In the genomic region with DNA sequence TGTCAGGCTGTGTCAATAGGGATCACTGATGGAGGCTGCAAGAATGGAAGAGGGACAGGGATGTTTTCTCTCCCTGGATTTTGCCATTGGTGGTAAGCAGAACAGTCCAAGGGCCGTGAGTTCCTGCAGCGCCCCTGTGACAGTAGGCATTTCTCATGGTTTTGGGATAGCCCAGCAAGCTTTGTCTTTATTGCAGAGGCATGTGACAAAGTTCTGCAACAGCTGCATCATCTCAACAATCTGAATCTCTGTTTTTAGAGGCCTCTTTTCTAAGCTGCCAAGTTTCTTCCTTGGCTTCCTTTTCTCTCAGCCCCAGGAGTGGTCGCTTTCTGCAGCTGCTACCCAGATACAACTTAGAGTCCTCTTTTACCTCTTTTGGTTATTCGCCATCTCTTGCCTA, we compare ENCODE assay signal across 20 cellular contexts.
"Had no signal": no experiment of that assay in that cellular context is flagged by ENCODE, and none has a peak within 500 bp of the region (broad histone marks: within the 10 kb centered on the region; RNA-seq: fewer than 3 reads in every experiment).

No MANE protein-coding gene starts in this region.

- H3K36me3 Mint-ChIP-seq: stimulated activated naive B cell treated with anti-CD40 and anti-IgM and Interleukin-4, amounts not matched to agents 10 μg/mL and 1 μg/mL and 100 μg/mL, for 72 hours had no signal

- H3K4me3 ChIP-seq: heart left ventricle, left lung, prostate gland, right lobe of liver, skin epidermis, testis, tibial nerve, upper lobe of right lung, vagina had no signal

- H3K4me1 ChIP-seq: left lung, parathyroid adenoma, prostate gland, right lobe of liver, testis, upper lobe of right lung, vagina had no signal

- H3K27me3 Mint-ChIP-seq: dendritic cell treated with granulocyte-macrophage colony-stimulating factor and Interleukin-4, amounts not matched to agents 40 ng/mL and 50 ng/mL, for 4 days; stimulated activated naive B cell treated with anti-CD40 and anti-IgM and Interleukin-4, amounts not matched to agents 10 μg/mL and 1 μg/mL and 100 μg/mL, for 72 hours had no signal

- H3K9me3 Mint-ChIP-seq: stimulated activated naive CD8-positive, alpha-beta T cell treated with anti-CD3 and anti-CD28 coated beads, Interleukin-15, amount 100 ng/mL, for 72 hours had no signal

- H3K27ac Mint-ChIP-seq: dendritic cell treated with granulocyte-macrophage colony-stimulating factor and Interleukin-4, amounts not matched to agents 40 ng/mL and 50 ng/mL, for 4 days; natural killer cell treated with Interleukin-12 subunit alpha and Interleukin-12 subunit beta and Interleukin-15 and Interleukin-18, amount 100 ng/mL, for 72 hours; stimulated activated naive B cell treated with anti-CD40 and anti-IgM and Interleukin-4, amounts not matched to agents 10 μg/mL and 1 μg/mL and 100 μg/mL, for 72 hours; stimulated activated naive CD8-positive, alpha-beta T cell treated with anti-CD3 and anti-CD28 coated beads, Interleukin-15, amount 100 ng/mL, for 72 hours had no signal

- H3K4me3 Mint-ChIP-seq: dendritic cell treated with granulocyte-macrophage colony-stimulating factor and Interleukin-4, amounts not matched to agents 40 ng/mL and 50 ng/mL, for 4 days; natural killer cell treated with Interleukin-12 subunit alpha and Interleukin-12 subunit beta and Interleukin-15 and Interleukin-18, amount 100 ng/mL, for 72 hours; stimulated activated naive B cell treated with anti-CD40 and anti-IgM and Interleukin-4, amounts not matched to agents 10 μg/mL and 1 μg/mL and 100 μg/mL, for 72 hours; stimulated activated naive CD8-positive, alpha-beta T cell treated with anti-CD3 and anti-CD28 coated beads, Interleukin-15, amount 100 ng/mL, for 72 hours had no signal

- H3K27ac ChIP-seq: heart left ventricle, left lung, parathyroid adenoma, prostate gland, right lobe of liver, skin epidermis, testis, tibial nerve, upper lobe of right lung, vagina had no signal

- DNase-seq: cerebellar nuclear complex; heart left ventricle; hippocampal formation; kidney glomerular epithelial cell; left lung; occipital lobe; right lobe of liver; stimulated activated CD4-positive, alpha-beta T cell treated with anti-CD3 and anti-CD28 coated beads, Interleukin-2, amount 100 ng/mL, for 24 hours; stimulated activated CD4-positive, alpha-beta T cell treated with anti-CD3 and anti-CD28 coated beads, Interleukin-4, amount 100 ng/mL, for 4 hours; stimulated activated naive B cell treated with anti-CD40 and anti-IgM and Interleukin-4, amounts not matched to agents 10 μg/mL and 1 μg/mL and 100 μg/mL, for 72 hours; stimulated activated naive CD8-positive, alpha-beta T cell treated with anti-CD3 and anti-CD28 coated beads, Interleukin-15, amount 100 ng/mL, for 72 hours; testis; upper lobe of right lung had no signal

- H3K27me3 ChIP-seq: left lung, right lobe of liver, testis, tibial nerve, upper lobe of right lung, vagina had no signal

- H3K36me3 ChIP-seq: heart left ventricle, left lung, prostate gland, right lobe of liver, tibial nerve, upper lobe of right lung, vagina had no signal

- H3K4me1 Mint-ChIP-seq: stimulated activated naive B cell treated with anti-CD40 and anti-IgM and Interleukin-4, amounts not matched to agents 10 μg/mL and 1 μg/mL and 100 μg/mL, for 72 hours; stimulated activated naive CD8-positive, alpha-beta T cell treated with anti-CD3 and anti-CD28 coated beads, Interleukin-15, amount 100 ng/mL, for 72 hours had no signal

- ATAC-seq: heart left ventricle; left lung; natural killer cell treated with Interleukin-12 subunit alpha and Interleukin-12 subunit beta and Interleukin-15 and Interleukin-18, amount 100 ng/mL, for 72 hours; right lobe of liver; stimulated activated naive B cell treated with anti-CD40 and anti-IgM and Interleukin-4, amounts not matched to agents 10 μg/mL and 1 μg/mL and 100 μg/mL, for 72 hours; stimulated activated naive CD8-positive, alpha-beta T cell treated with anti-CD3 and anti-CD28 coated beads, Interleukin-15, amount 100 ng/mL, for 72 hours; upper lobe of right lung had no signal

- H3K9me3 ChIP-seq: prostate gland, right lobe of liver, testis, vagina had no signal
